1 cellular context compared by ENCODE assay signal in genomic region chr5:160253441-160253840, GRCh38.
TF ChIP-seq lines count a peak whose summit lies in the region.

No MANE protein-coding gene starts in this region.

TF ChIP-seq in K562, 482 proteins besides CTCF, POLR2A, EP300 and RAD21 (continued from another document):
- no peak for TF ChIP-seq EP400 (IDR thresholded peaks at IDR 0.05)
